In the genomic region with DNA sequence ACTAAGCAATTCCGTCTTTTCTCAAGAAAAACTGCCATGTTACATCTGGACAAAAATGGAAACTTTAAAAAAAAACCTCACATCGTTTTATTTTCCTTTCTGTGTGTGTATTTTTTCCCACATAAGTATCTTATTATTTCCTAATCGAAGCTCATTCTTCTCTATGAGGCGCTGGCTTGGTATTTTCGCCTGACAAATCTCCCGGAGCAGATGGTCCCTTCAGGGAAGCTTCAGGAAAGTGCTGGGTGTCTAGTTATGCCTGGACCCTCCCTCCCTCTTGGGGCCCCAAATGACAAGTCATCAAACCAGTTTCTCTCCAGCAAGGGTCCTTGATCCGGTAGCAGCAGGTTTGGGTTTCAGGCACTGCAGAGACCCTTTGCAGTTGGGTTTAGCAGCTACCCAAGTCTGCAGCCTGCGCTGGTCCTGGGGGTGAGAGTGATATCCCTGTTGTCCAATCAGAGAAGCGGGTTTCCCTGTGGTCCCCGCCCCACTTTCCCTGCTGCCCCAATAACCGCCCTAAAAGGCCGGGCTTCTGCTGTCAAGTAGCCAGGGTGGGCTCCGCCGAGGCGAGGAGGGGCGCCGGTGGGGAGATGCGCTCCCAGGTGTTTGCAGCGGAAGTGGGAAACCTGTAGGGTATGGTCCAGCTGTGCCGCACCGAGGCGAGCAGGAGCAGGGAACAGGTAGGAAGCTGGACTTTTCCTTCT, we compare ENCODE assay signal across 8 cellular contexts. TPM values are rescaled to one million over a fixed set of nuclear protein-coding genes. Genes with fewer than 3 reads are reported as not detected.
DNase-seq lines count a peak whose midpoint lies in the region; ATAC-seq and TF ChIP-seq lines count a peak whose summit lies in the region.

A gene (plus strand): TSS at position 527 of the 704 bp plus-strand sequence.

- peaks cover 0 to 17% (median 0%) of the 10 kb centered on the region in 3 donors for H3K4me1 ChIP-seq in gastroesophageal sphincter

- in situ Hi-C loops in GM13977 (cut with MboI; ENCODE audit: low pct_unique_long_range_greater_than_20kb, low sequenced_read_pairs, unreplicated experiment), result no loop called here

- H3K9me3 ChIP-seq in gastroesophageal sphincter, result no peaks in the 10 kb centered on the region

- DNase-seq in GM13977 (ENCODE audit: low spot score) (peak; percentile 84), SKM-1 (lab: John Stamatoyannopoulos, UW; ENCODE audit: unreplicated experiment) (peak; percentile 3), occipital lobe (lab: John Stamatoyannopoulos, UW) (peak; percentile 82), NCI-H2029 (lab: John Stamatoyannopoulos, UW) (no peak)
- no peak for DNase-seq in stimulated activated CD4-positive, alpha-beta T cell treated with anti-CD3 and anti-CD28 coated beads, Interleukin-4, amount 100 ng/mL, for 4 hours

- 1 to 6% methylated on average over 9 of the region's 22 CpGs for WGBS in gastroesophageal sphincter (ENCODE audit: low coverage in 1 of 2), 2 donors

- peak within 1 kb of the TSS; percentile 5 to 83 (median 77) for H3K27ac ChIP-seq in gastroesophageal sphincter

- TF ChIP-seq EP300 in gastroesophageal sphincter (IDR thresholded peaks at IDR 0.05), result no peak

- H3K36me3 ChIP-seq in gastroesophageal sphincter, result no peaks in the 10 kb centered on the region

- ATAC-seq in HG03342 (IDR thresholded peaks at IDR 0.05; ENCODE audit: unreplicated experiment), result peak; percentile 59
- peak; percentile 93 for ATAC-seq in gastroesophageal sphincter
- no peak for ATAC-seq in GM21576 (IDR thresholded peaks at IDR 0.05; ENCODE audit: unreplicated experiment)

- H3K4me3 ChIP-seq in gastroesophageal sphincter, result peak within 1 kb of the TSS; percentile 79 to 85

- TF ChIP-seq POLR2A in gastroesophageal sphincter (IDR thresholded peaks at IDR 0.05), result no peak

- H3K27me3 ChIP-seq in gastroesophageal sphincter, result no peaks in the 10 kb centered on the region

- TF ChIP-seq CTCF in GM13977 (IDR thresholded peaks at IDR 0.05; ENCODE audit: extremely low read depth, insufficient read depth, missing control alignments) (no peak), gastroesophageal sphincter (IDR thresholded peaks at IDR 0.05) (no peak)

RNA-seq across cellular contexts. Expression of the gene that starts here (rescaled TPM):
- 100 to 1,000 TPM in 2 of 4 donors, 10 to 100 TPM in 2; 64.1 to 193 (median 92.4) TPM for total RNA-seq in gastroesophageal sphincter
- 385 TPM for total RNA-seq in occipital lobe

Comparison
In these comparisons a context has a peak if more than half of its experiments do, and no peak if none do; other contexts are left out.
1. DNase-seq: peak in GM13977 (single experiment), SKM-1 (single experiment) and occipital lobe (single experiment); none in stimulated activated CD4-positive, alpha-beta T cell treated with anti-CD3 and anti-CD28 coated beads, Interleukin-4, amount 100 ng/mL, for 4 hours (0 of 2) and NCI-H2029 (single experiment).